Comparison of ENCODE assay signal across 28 cellular contexts in the genomic region with DNA sequence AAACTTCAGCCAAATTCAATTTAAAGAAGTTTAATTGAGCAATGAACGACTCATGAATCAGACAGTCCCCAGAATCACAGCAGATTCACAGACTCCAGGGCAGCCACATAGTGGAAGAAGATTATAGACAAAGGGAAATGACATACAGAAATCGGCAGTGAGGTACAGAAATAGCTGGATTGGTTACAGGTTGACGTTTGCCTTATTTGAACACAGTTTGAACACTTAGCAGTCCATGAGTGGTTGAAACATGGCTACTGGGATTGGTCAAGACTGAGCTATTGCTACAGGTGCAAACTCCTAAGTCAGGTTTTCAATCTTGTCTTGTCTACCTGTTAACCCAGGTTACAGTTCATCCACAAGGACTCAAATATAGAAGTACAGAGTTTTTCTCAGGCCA.
"Had no signal": no experiment of that assay in that cellular context is flagged by ENCODE, and none has a peak within 500 bp of the region (broad histone marks: within the 10 kb centered on the region; RNA-seq: fewer than 3 reads in every experiment).

No MANE protein-coding gene starts in this region.

- H3K27me3 ChIP-seq: colonic mucosa, dorsolateral prefrontal cortex, esophagus squamous epithelium, foreskin keratinocyte, gastrocnemius medialis, gastroesophageal sphincter, heart left ventricle had no signal

- H3K9me3 Mint-ChIP-seq: endodermal cell had no signal

- H3K27me3 Mint-ChIP-seq: dendritic cell treated with granulocyte-macrophage colony-stimulating factor and Interleukin-4, amounts not matched to agents 40 ng/mL and 50 ng/mL, for 4 days; effector memory CD8-positive, alpha-beta T cell had no signal

- DNase-seq: colonic mucosa; cortex of kidney; dermis blood vessel endothelial cell; dorsolateral prefrontal cortex; effector CD4-positive, alpha-beta T cell; effector CD8-positive, alpha-beta T cell; effector memory CD4-positive, alpha-beta T cell; effector memory CD8-positive, alpha-beta T cell; endodermal cell; erythroblast; esophagus squamous epithelium; foreskin fibroblast; foreskin keratinocyte; gastrocnemius medialis; glutamatergic neuron; head of caudate nucleus; heart left ventricle; heart right ventricle had no signal

- FAIRE-seq: colon, endometrium, endothelial cell of umbilical vein, frontal cortex had no signal

- ATAC-seq: effector memory CD8-positive, alpha-beta T cell; esophagus mucosa; foreskin keratinocyte; gastrocnemius medialis; gastroesophageal sphincter; heart left ventricle; heart right ventricle had no signal

- H3K36me3 ChIP-seq: colonic mucosa, esophagus muscularis mucosa, esophagus squamous epithelium, gastrocnemius medialis, gastroesophageal sphincter, heart left ventricle, heart right ventricle had no signal

- H3K4me3 ChIP-seq: colonic mucosa, coronary artery, dorsolateral prefrontal cortex, esophagus muscularis mucosa, esophagus squamous epithelium, gastrocnemius medialis, gastroesophageal sphincter, heart left ventricle, heart right ventricle had no signal

- H3K27ac Mint-ChIP-seq: dendritic cell treated with granulocyte-macrophage colony-stimulating factor and Interleukin-4, amounts not matched to agents 40 ng/mL and 50 ng/mL, for 4 days; effector memory CD8-positive, alpha-beta T cell; endodermal cell had no signal

- H3K9me3 ChIP-seq: colonic mucosa, esophagus muscularis mucosa, esophagus squamous epithelium, gastrocnemius medialis, gastroesophageal sphincter, heart left ventricle, heart right ventricle had no signal

- H3K4me1 ChIP-seq: colonic mucosa, esophagus muscularis mucosa, esophagus squamous epithelium, foreskin keratinocyte, gastrocnemius medialis, gastroesophageal sphincter, heart left ventricle, heart right ventricle had no signal

- H3K4me3 Mint-ChIP-seq: dendritic cell treated with granulocyte-macrophage colony-stimulating factor and Interleukin-4, amounts not matched to agents 40 ng/mL and 50 ng/mL, for 4 days; effector memory CD8-positive, alpha-beta T cell; endodermal cell had no signal

- H3K27ac ChIP-seq: colonic mucosa, coronary artery, dorsolateral prefrontal cortex, epithelial cell of prostate, esophagus muscularis mucosa, esophagus squamous epithelium, foreskin keratinocyte, gastrocnemius medialis, gastroesophageal sphincter, heart left ventricle, heart right ventricle had no signal
